Comparison of ENCODE assay signal across 1 cellular context in genomic region chr7:5295039-5296014, GRCh38.
TF ChIP-seq lines count a peak whose summit lies in the region.

No MANE protein-coding gene starts in this region.

TF ChIP-seq in HEK293, 187 proteins besides CTCF, POLR2A, EP300 and RAD21 (continued from another document):
- TF ChIP-seq ZNF513 (tag by site-specific recombination; IDR thresholded peaks at IDR 0.05), result no peak
- peak; percentile 60; the same call in 1 of the 2 replicates for TF ChIP-seq ZFP69B (tag by site-specific recombination; IDR thresholded peaks at IDR 0.05)
- 0 out of 2 replicates have a peak, but pooled peaks have one; percentile 24 for TF ChIP-seq GLIS2 (tag by site-specific recombination; IDR thresholded peaks at IDR 0.05)
- TF ChIP-seq, protein P1, sequence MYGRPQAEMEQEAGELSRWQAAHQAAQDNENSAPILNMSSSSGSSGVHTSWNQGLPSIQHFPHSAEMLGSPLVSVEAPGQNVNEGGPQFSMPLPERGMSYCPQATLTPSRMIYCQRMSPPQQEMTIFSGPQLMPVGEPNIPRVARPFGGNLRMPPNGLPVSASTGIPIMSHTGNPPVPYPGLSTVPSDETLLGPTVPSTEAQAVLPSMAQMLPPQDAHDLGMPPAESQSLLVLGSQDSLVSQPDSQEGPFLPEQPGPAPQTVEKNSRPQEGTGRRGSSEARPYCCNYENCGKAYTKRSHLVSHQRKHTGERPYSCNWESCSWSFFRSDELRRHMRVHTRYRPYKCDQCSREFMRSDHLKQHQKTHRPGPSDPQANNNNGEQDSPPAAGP (tag by site-specific recombination; IDR thresholded peaks at IDR 0.05), result no peak
